8 cellular contexts compared by ENCODE assay signal in the genomic region with DNA sequence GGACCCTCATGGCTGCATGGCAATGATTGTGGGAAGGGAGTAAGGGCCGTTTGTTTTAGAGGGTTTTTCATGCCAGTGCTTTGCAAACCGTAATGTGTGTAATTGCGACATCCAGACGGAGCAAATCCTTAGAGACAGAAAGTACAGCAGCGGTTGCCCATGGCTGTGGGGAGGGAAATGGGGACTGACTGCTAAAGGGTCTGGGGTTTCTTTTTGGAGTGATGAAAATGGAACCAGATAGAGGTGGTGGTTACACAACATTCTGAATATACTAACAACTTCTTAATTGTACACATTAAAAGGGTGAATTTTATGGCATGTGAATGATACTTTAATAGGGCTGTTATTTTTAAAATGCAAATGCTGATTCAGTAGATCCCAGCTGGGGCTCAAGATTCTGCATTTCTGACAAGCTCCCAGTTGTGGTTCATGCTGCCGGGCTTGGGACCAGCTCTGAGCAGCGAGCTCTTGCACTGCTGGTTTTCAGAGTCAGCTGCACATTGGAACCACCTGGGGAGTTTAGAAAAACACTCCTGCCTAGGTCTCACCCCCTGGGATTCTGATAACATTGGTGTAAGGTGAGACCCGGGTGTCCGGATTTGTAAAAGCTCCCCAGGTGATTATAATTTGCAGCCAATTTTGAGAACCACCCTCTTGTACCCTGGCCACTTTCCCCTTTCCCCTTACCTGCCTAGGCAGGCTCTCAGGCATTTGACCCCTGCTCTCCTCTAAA. TPM values are rescaled to one million over a fixed set of nuclear protein-coding genes. Genes with fewer than 3 reads are reported as not detected.
DNase-seq lines count a peak whose midpoint lies in the region; ATAC-seq and TF ChIP-seq lines count a peak whose summit lies in the region.

No MANE protein-coding gene starts in this region.

- H3K36me3 ChIP-seq in ES-I3 (ENCODE audit: insufficient read depth, low read length) (no peaks in the 10 kb centered on the region), ascending aorta (no peaks in the 10 kb centered on the region), thymus (ENCODE audit: control insufficient read depth, insufficient read depth) (no peaks in the 10 kb centered on the region)

- peak overlapping the region; percentile 38 to 66 for H3K4me3 ChIP-seq in ascending aorta
- H3K4me3 ChIP-seq in thymus (ENCODE audit: low read length), result peak overlapping the region; percentile 59

- no peak for TF ChIP-seq CTCF in ascending aorta (IDR thresholded peaks at IDR 0.05)

- peak overlapping the region; percentile 90 to 95 for H3K27ac ChIP-seq in ascending aorta
- H3K27ac ChIP-seq in thymus (ENCODE audit: low read depth), result peak overlapping the region; percentile 93

- H3K9me3 ChIP-seq in ES-I3 (ENCODE audit: control insufficient read depth, insufficient read depth, low read length) (no peaks in the 10 kb centered on the region), ascending aorta (no peaks in the 10 kb centered on the region), thymus (ENCODE audit: control insufficient read depth) (no peaks in the 10 kb centered on the region)

- DNase-seq in NCI-H2171 treated with DMSO at 0.1 percent for 48 hours (lab: John Stamatoyannopoulos, UW), result peak; percentile 52
- peak in 1 of 2 donors; percentile 78 for DNase-seq in ascending aorta (ENCODE audit: low spot score in 2 of 2)
- no peak for DNase-seq in left lobe of liver (ENCODE audit: low spot score)
- DNase-seq in HPDE6-E6E7 (ENCODE audit: extremely low spot score), result no peak

- peak overlapping the region; percentile 50; the same call in 1 of the 2 replicates for H3K9ac ChIP-seq in ES-I3 (ENCODE audit: low read depth, low read length)

- ATAC-seq in left lobe of liver (peak; percentile 46), HG03520 (IDR thresholded peaks at IDR 0.05; ENCODE audit: unreplicated experiment) (no peak), HG03039 (IDR thresholded peaks at IDR 0.05; ENCODE audit: unreplicated experiment) (no peak)

- 43% methylated on average over 9 of the region's 9 CpGs for WGBS in thymus

- H3K4me1 ChIP-seq in ES-I3 (ENCODE audit: insufficient read depth, low read length), result peaks cover 39% of the 10 kb centered on the region
- H3K4me1 ChIP-seq in ascending aorta, result peaks cover 8 to 31% of the 10 kb centered on the region in 2 donors
- peaks cover 29% of the 10 kb centered on the region for H3K4me1 ChIP-seq in thymus (ENCODE audit: control insufficient read depth, insufficient read depth, low read length)

- intact Hi-C loops in ascending aorta (cut with DNase I), result no loop called here

- H3K27me3 ChIP-seq in ascending aorta, result no peaks in the 10 kb centered on the region
- H3K27me3 ChIP-seq in thymus (ENCODE audit: control insufficient read depth, insufficient read depth), result no peaks in the 10 kb centered on the region

RNA-seq across cellular contexts. Expression of gene PRPS1, which starts 47.7 kb away (rescaled TPM):
- total RNA-seq in ascending aorta, result 14.0 TPM
- total RNA-seq in left lobe of liver, result 29.6 TPM
- polyA plus RNA-seq in thymus, result 26.4 TPM
